In the genomic region with DNA sequence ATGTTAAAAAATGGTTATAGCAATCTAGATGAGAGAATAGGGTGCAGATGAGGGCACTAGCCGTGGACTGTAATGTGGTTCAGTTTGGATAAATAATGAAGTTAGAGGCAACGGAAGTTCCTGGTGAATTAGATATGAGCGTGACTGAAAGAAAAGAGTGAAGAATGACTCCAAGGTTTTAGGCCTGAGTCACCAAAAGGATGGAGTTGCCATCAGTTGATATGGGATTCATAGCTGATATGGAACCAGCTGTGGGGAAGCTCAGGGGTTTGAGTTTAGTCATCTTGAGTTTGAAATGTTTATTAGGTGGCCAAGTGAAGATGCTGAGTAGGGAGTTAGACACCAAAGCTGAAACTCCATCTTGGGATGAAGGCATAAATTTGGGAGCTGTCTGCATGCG, we compare ENCODE assay signal across 2 cellular contexts.
TF ChIP-seq lines count a peak whose summit lies in the region.

No MANE protein-coding gene starts in this region.

TF ChIP-seq in SK-N-SH, 30 proteins besides CTCF, POLR2A, EP300 and RAD21 (continued from another document):
- TF ChIP-seq, protein P1, sequence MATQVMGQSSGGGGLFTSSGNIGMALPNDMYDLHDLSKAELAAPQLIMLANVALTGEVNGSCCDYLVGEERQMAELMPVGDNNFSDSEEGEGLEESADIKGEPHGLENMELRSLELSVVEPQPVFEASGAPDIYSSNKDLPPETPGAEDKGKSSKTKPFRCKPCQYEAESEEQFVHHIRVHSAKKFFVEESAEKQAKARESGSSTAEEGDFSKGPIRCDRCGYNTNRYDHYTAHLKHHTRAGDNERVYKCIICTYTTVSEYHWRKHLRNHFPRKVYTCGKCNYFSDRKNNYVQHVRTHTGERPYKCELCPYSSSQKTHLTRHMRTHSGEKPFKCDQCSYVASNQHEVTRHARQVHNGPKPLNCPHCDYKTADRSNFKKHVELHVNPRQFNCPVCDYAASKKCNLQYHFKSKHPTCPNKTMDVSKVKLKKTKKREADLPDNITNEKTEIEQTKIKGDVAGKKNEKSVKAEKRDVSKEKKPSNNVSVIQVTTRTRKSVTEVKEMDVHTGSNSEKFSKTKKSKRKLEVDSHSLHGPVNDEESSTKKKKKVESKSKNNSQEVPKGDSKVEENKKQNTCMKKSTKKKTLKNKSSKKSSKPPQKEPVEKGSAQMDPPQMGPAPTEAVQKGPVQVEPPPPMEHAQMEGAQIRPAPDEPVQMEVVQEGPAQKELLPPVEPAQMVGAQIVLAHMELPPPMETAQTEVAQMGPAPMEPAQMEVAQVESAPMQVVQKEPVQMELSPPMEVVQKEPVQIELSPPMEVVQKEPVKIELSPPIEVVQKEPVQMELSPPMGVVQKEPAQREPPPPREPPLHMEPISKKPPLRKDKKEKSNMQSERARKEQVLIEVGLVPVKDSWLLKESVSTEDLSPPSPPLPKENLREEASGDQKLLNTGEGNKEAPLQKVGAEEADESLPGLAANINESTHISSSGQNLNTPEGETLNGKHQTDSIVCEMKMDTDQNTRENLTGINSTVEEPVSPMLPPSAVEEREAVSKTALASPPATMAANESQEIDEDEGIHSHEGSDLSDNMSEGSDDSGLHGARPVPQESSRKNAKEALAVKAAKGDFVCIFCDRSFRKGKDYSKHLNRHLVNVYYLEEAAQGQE (IDR thresholded peaks at IDR 0.05; ENCODE audit: low read depth, low read length) = no peak

TF ChIP-seq in SK-N-SH treated with all-trans-retinoic acid at 6 μM for 48 hours, 23 proteins besides CTCF, POLR2A, EP300 and RAD21 (continued from another document):
- TF ChIP-seq TSHZ2 (CRISPR knock-in tag; IDR thresholded peaks at IDR 0.05) (no peak), ARNTL (CRISPR knock-in tag; IDR thresholded peaks at IDR 0.05; ENCODE audit: borderline replicate concordance, low read depth) (no peak)
